32 cellular contexts compared by ENCODE assay signal in genomic region chr3:129415378-129415777, GRCh38. TPM values are rescaled to one million over a fixed set of nuclear protein-coding genes. Genes with fewer than 3 reads are reported as not detected.
"Had no signal": no experiment of that assay in that cellular context is flagged by ENCODE, and none has a peak within 500 bp of the region (broad histone marks: within the 10 kb centered on the region; RNA-seq: fewer than 3 reads in every experiment).

No MANE protein-coding gene starts in this region.

- H3K36me3 Mint-ChIP-seq: activated naive CD8-positive, alpha-beta T cell treated with anti-CD3 and anti-CD28 coated beads for 36 hours had no signal

- ATAC-seq: activated CD8-positive, alpha-beta T cell treated with anti-CD3 and anti-CD28 coated beads, Interleukin-2, amount 10 ng/mL, durations not matched to agents 7 days and 5 days; activated T-helper 17 cell treated with anti-CD3 and anti-CD28 coated beads, Interleukin-2, amount 50 U/mL, for 72 hours had no signal

- H3K36me3 ChIP-seq: brain microvascular endothelial cell had no signal

- H3K4me3 ChIP-seq: PC-9 had no signal

- FAIRE-seq: RCC 7860, TTC549 had no signal

- H3K9ac ChIP-seq: KMS-11 had no signal

- DNase-seq: activated CD4-positive, alpha-beta T cell treated with anti-CD3 and anti-CD28 coated beads, Interleukin-2, amount 10 ng/mL, durations not matched to agents 24 days and 14 days; activated CD4-positive, alpha-beta T cell treated with anti-CD3 and anti-CD28 coated beads, Interleukin-2, amount 50 U/mL, for 48 hours; activated CD8-positive, alpha-beta T cell treated with anti-CD3 and anti-CD28 coated beads, Interleukin-2, amount 10 ng/mL, durations not matched to agents 7 days and 5 days; activated effector memory CD4-positive, alpha-beta T cell treated with anti-CD3 and anti-CD28 coated beads, Interleukin-2, amount 50 U/mL, for 16 hours; activated naive CD4-positive, alpha-beta T cell; activated naive CD4-positive, alpha-beta T cell treated with anti-CD3 and anti-CD28 coated beads, Interleukin-2, amount 50 U/mL, for 16 hours; activated naive CD8-positive, alpha-beta T cell treated with anti-CD3 and anti-CD28 coated beads for 36 hours; activated T-cell treated with anti-CD3 and anti-CD28 coated beads, Interleukin-2, amount 50 U/mL, for 48 hours; amniotic stem cell; aorta; brain microvascular endothelial cell; MM.1S; MV-4-11; NCI-H1092; NCI-H1436 treated with DMSO at 0.1 percent for 48 hours; NCI-H1694 treated with DMSO at 0.1 percent for 48 hours; NCI-H2029 treated with DMSO at 0.1 percent for 48 hours; NCI-H2107; NCI-H2171; NCI-H510A; NCI-H526; NCI-H748 treated with DMSO at 0.1 percent for 48 hours; Right ventricle myocardium superior had no signal

- H3K4me3 Mint-ChIP-seq: activated CD4-positive, alpha-beta T cell treated with anti-CD3 and anti-CD28 coated beads, Interleukin-2, amount 10 ng/mL, durations not matched to agents 24 days and 14 days; activated CD8-positive, alpha-beta T cell treated with anti-CD3 and anti-CD28 coated beads, Interleukin-2, amount 10 ng/mL, durations not matched to agents 7 days and 5 days; activated naive CD8-positive, alpha-beta T cell treated with anti-CD3 and anti-CD28 coated beads for 36 hours; activated T-helper 17 cell treated with anti-CD3 and anti-CD28 coated beads, Interleukin-2, amount 50 U/mL, for 72 hours; central memory CD8-positive, alpha-beta T cell; T-helper 1 cell treated with Interleukin-12 subunit alpha and Interleukin-12 subunit beta and Interleukin-4 antibody, amounts not matched to agents 30 μg/mL and 1 μg/mL, for 36 hours; T-helper 2 cell treated with Interferon-gamma antibody and Interleukin-4, amounts not matched to agents 5 μg/mL and 100 μg/mL, for 36 hours had no signal

- H3K27me3 ChIP-seq: brain microvascular endothelial cell had no signal

- H3K4me1 Mint-ChIP-seq: activated CD4-positive, alpha-beta T cell treated with anti-CD3 and anti-CD28 coated beads, Interleukin-2, amount 10 ng/mL, durations not matched to agents 24 days and 14 days; activated naive CD8-positive, alpha-beta T cell treated with anti-CD3 and anti-CD28 coated beads for 36 hours; activated T-helper 17 cell treated with anti-CD3 and anti-CD28 coated beads, Interleukin-2, amount 50 U/mL, for 72 hours; central memory CD8-positive, alpha-beta T cell had no signal

- H3K27me3 Mint-ChIP-seq: activated naive CD8-positive, alpha-beta T cell treated with anti-CD3 and anti-CD28 coated beads for 36 hours; activated T-helper 17 cell treated with anti-CD3 and anti-CD28 coated beads, Interleukin-2, amount 50 U/mL, for 72 hours; central memory CD8-positive, alpha-beta T cell had no signal

- H3K9me3 Mint-ChIP-seq: activated CD4-positive, alpha-beta T cell treated with anti-CD3 and anti-CD28 coated beads, Interleukin-2, amount 10 ng/mL, durations not matched to agents 24 days and 14 days; activated naive CD8-positive, alpha-beta T cell treated with anti-CD3 and anti-CD28 coated beads for 36 hours; activated T-helper 17 cell treated with anti-CD3 and anti-CD28 coated beads, Interleukin-2, amount 50 U/mL, for 72 hours; central memory CD8-positive, alpha-beta T cell; T-helper 1 cell treated with Interleukin-12 subunit alpha and Interleukin-12 subunit beta and Interleukin-4 antibody, amounts not matched to agents 30 μg/mL and 1 μg/mL, for 36 hours; T-helper 2 cell treated with Interferon-gamma antibody and Interleukin-4, amounts not matched to agents 5 μg/mL and 100 μg/mL, for 36 hours had no signal

- H2AFZ ChIP-seq: PC-9 had no signal

- H3K4me2 ChIP-seq: KMS-11, PC-9 had no signal

- H3K27ac ChIP-seq: brain microvascular endothelial cell, KMS-11, PC-9, RWPE1 had no signal

- H3K27ac Mint-ChIP-seq: activated CD4-positive, alpha-beta T cell treated with anti-CD3 and anti-CD28 coated beads, Interleukin-2, amount 10 ng/mL, durations not matched to agents 24 days and 14 days; activated CD8-positive, alpha-beta T cell treated with anti-CD3 and anti-CD28 coated beads, Interleukin-2, amount 10 ng/mL, durations not matched to agents 7 days and 5 days; activated naive CD8-positive, alpha-beta T cell treated with anti-CD3 and anti-CD28 coated beads for 36 hours; activated T-helper 17 cell treated with anti-CD3 and anti-CD28 coated beads, Interleukin-2, amount 50 U/mL, for 72 hours; T-helper 1 cell treated with Interleukin-12 subunit alpha and Interleukin-12 subunit beta and Interleukin-4 antibody, amounts not matched to agents 30 μg/mL and 1 μg/mL, for 36 hours; T-helper 2 cell treated with Interferon-gamma antibody and Interleukin-4, amounts not matched to agents 5 μg/mL and 100 μg/mL, for 36 hours had no signal

RNA-seq across cellular contexts. Expression of gene EFCAB12, which starts 13.1 kb away (rescaled TPM):
- total RNA-seq: Right ventricle myocardium superior had no signal
